15 cellular contexts compared by ENCODE assay signal in the genomic region with DNA sequence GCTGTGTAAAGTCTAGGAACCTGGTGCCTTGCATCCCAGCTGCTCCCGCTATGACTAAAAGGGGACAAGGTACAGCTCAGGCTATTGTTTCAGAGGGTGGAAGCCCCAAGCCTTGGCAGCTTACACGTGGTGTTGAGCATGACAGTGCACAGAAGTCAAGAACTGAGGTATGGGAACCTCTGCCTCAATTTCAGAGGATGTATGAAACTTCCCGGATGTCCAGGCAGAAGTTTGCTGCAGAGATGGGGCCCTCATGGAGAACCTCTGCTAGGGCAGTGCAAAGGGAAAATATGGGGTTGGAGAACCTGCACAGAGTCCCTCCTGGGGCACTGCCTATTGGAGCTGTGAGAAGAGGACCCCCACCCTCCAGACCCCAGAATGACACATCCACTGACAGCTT.
DNase-seq lines count a peak whose midpoint lies in the region; ATAC-seq and TF ChIP-seq lines count a peak whose summit lies in the region.
"Had no signal": no experiment of that assay in that cellular context is flagged by ENCODE, and none has a peak within 500 bp of the region (broad histone marks: within the 10 kb centered on the region; RNA-seq: fewer than 3 reads in every experiment).

No MANE protein-coding gene starts in this region.

- peaks cover 19% of the 10 kb centered on the region for H3K36me3 ChIP-seq in DND-41 (ENCODE audit: insufficient read depth, low read length)
- H3K36me3 ChIP-seq: HAP-1 had no signal

- no peak for TF ChIP-seq RAD21 in Ishikawa (IDR thresholded peaks at IDR 0.05; ENCODE audit: low read depth)

- WGBS in right cardiac atrium: 86% methylated on average over 3 of the region's 3 CpGs

- no peaks in the 10 kb centered on the region for H3K27me3 ChIP-seq in DND-41 (ENCODE audit: insufficient read depth, low read length, poor library complexity)
- H3K27me3 ChIP-seq in right cardiac atrium (ENCODE audit: control insufficient read depth, insufficient read depth): no peaks in the 10 kb centered on the region

- TF ChIP-seq POLR2A in erythroblast (IDR thresholded peaks at IDR 0.05; ENCODE audit: low read length): no peak

- peak; percentile 3 for DNase-seq in DMS 273 (lab: John Stamatoyannopoulos, UW; ENCODE audit: unreplicated experiment)
- no peak for DNase-seq in DMS 273 treated with DMSO at 0.1 percent for 48 hours (lab: John Stamatoyannopoulos, UW)
- DNase-seq in DND-41: peak; percentile 12
- peak; percentile 18 to 38 for DNase-seq in erythroblast (lab: John Stamatoyannopoulos, UW)
- no peak for DNase-seq in right cardiac atrium
- no peak for DNase-seq in stimulated activated CD4-positive, alpha-beta T cell treated with anti-CD3 and anti-CD28 coated beads, Interleukin-2, amount 100 ng/mL, for 48 hours
- DNase-seq: CD8-positive, alpha-beta T cell; COR-L47; DMS79; EL; GDM1 had no signal

- H3K27ac ChIP-seq in DND-41 (ENCODE audit: low read length) (no peak overlapping the region), right cardiac atrium (ENCODE audit: low read length) (no peak overlapping the region)
- H3K27ac ChIP-seq: 22Rv1 had no signal

- no peak overlapping the region for H3K4me2 ChIP-seq in DND-41 (ENCODE audit: insufficient read depth, low read length)

- H3K79me2 ChIP-seq in DND-41 (ENCODE audit: insufficient read depth, low read length): no peaks in the 10 kb centered on the region

- ATAC-seq in DND-41 (ENCODE audit: insufficient read depth, low read depth) (no peak), right cardiac atrium (no peak)
- ATAC-seq: CD8-positive, alpha-beta T cell; HepG2 had no signal

- H2AFZ ChIP-seq in DND-41 (ENCODE audit: low read depth, low read length): no peak overlapping the region

- intact Hi-C loops in right cardiac atrium (cut with DNase I): no loop called here

- no peak for TF ChIP-seq CTCF in DND-41 (IDR thresholded peaks at IDR 0.05; ENCODE audit: borderline replicate concordance, extremely low read depth, low read length, poor library complexity, severe bottlenecking)

- no peak overlapping the region for H3K4me3 ChIP-seq in DND-41 (ENCODE audit: low read depth in 1 of 2, low read length in 2 of 2)
- H3K4me3 ChIP-seq in right cardiac atrium (ENCODE audit: low read length): no peak overlapping the region
- H3K4me3 ChIP-seq: HAP-1 had no signal

- H4K20me1 ChIP-seq in DND-41 (ENCODE audit: insufficient read depth, low read length): no peaks in the 10 kb centered on the region

- no peak for TF ChIP-seq EP300 in Ishikawa (IDR thresholded peaks at IDR 0.05; ENCODE audit: borderline replicate concordance)

- H3K4me1 ChIP-seq in DND-41 (ENCODE audit: insufficient read depth, low read length) (no peaks in the 10 kb centered on the region), right cardiac atrium (ENCODE audit: control insufficient read depth, insufficient read depth, low read length) (no peaks in the 10 kb centered on the region)
- H3K4me1 ChIP-seq: HAP-1 had no signal

- H3K9ac ChIP-seq in DND-41 (ENCODE audit: low read depth, low read length): no peak overlapping the region

- H3K9me3 ChIP-seq in DND-41 (ENCODE audit: insufficient read depth, low read length, severe bottlenecking) (peaks cover 21% of the 10 kb centered on the region), right cardiac atrium (ENCODE audit: control insufficient read depth, low read length) (no peaks in the 10 kb centered on the region)

TF ChIP-seq in Ishikawa, 13 proteins besides CTCF, POLR2A, EP300 and RAD21:
- no peak for TF ChIP-seq TEAD4 (IDR thresholded peaks at IDR 0.05)
- TF ChIP-seq YY1 (IDR thresholded peaks at IDR 0.05; ENCODE audit: low read depth): no peak
- no peak for TF ChIP-seq NFIC (IDR thresholded peaks at IDR 0.05)
- no peak for TF ChIP-seq FOXM1 (IDR thresholded peaks at IDR 0.05; ENCODE audit: borderline replicate concordance, low read depth)
- TF ChIP-seq, protein P1, sequence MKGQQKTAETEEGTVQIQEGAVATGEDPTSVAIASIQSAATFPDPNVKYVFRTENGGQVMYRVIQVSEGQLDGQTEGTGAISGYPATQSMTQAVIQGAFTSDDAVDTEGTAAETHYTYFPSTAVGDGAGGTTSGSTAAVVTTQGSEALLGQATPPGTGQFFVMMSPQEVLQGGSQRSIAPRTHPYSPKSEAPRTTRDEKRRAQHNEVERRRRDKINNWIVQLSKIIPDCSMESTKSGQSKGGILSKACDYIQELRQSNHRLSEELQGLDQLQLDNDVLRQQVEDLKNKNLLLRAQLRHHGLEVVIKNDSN (IDR thresholded peaks at IDR 0.05): 0 out of 2 replicates have a peak, but pooled peaks have one; percentile 8
TF ChIP-seq in Ishikawa: peak in this region for 1.

Comparison
In these comparisons a context has a peak if more than half of its experiments do, and no peak if none do; other contexts are left out.
1. DNase-seq: peak in DMS 273 (single experiment), DND-41 (single experiment) and erythroblast (2 of 2); none in DMS 273 treated with DMSO at 0.1 percent for 48 hours (single experiment), right cardiac atrium (0 of 3) and stimulated activated CD4-positive, alpha-beta T cell treated with anti-CD3 and anti-CD28 coated beads, Interleukin-2, amount 100 ng/mL, for 48 hours (0 of 2).